In genomic region chr16:14089283-14089823, GRCh38 we compare ENCODE assay signal across 1 cellular context.
A peak's percentile ranks its signal among the peaks of the same experiment; 100 is the strongest.
TF ChIP-seq lines count a peak whose summit lies in the region.

No MANE protein-coding gene starts in this region.

TF ChIP-seq in HepG2, 621 proteins besides CTCF, POLR2A, EP300 and RAD21:
- TF ChIP-seq ZNF510 (CRISPR knock-in tag; IDR thresholded peaks at IDR 0.05; ENCODE audit: low read depth) (0 out of 2 replicates have a peak, but pooled peaks have one; percentile 45), MLXIP (CRISPR knock-in tag; IDR thresholded peaks at IDR 0.05; ENCODE audit: borderline replicate concordance) (peak; percentile 9; the same call in 1 of the 2 replicates), ZNF672 (CRISPR knock-in tag; IDR thresholded peaks at IDR 0.05) (no peak)
